ENCODE assay signal across 8 cellular contexts in the genomic region with DNA sequence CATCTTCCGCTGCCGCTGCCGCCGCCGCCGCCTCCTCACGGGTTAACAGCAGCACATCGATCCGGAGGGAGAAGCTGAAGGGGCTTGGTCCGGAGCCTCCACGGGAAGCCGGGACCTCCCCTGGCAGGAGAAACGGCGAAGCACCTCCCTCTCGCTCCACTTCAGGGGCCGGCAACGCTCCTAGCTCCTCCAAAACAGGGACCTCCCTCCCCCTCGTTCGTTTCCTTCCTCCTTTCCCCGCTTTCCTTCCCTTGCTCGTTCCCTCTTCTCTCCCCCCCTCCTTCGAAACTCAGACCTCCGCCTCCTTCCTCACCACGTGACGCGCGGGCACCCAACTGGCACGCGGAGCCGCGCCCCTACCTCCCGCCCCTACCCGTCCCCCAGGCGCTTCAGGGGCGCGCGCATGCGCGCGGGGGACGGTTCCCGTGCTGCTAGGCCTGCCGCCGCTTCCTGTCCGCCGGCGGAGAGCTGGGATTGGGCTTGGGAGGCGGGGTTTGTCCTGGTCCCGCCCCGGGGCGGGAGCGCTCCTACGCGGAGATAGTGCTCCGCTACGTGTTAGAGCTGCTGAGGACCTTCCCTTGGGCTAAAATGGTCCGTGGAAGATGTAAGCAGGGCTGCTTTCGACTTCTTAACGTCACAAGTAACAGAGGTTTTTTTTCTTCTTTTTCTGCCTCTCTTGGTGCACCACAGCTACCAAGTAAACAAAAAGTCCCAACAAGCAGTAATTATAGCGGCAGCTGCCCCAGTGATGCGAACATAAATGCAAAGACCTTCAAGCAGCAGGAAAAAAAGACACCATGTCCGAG. TPM values are rescaled to one million over a fixed set of nuclear protein-coding genes. Genes with fewer than 3 reads are reported as not detected.
A peak's percentile ranks its signal among the peaks of the same experiment; 100 is the strongest.
DNase-seq lines count a peak whose midpoint lies in the region; ATAC-seq and TF ChIP-seq lines count a peak whose summit lies in the region.

A gene with protein sequence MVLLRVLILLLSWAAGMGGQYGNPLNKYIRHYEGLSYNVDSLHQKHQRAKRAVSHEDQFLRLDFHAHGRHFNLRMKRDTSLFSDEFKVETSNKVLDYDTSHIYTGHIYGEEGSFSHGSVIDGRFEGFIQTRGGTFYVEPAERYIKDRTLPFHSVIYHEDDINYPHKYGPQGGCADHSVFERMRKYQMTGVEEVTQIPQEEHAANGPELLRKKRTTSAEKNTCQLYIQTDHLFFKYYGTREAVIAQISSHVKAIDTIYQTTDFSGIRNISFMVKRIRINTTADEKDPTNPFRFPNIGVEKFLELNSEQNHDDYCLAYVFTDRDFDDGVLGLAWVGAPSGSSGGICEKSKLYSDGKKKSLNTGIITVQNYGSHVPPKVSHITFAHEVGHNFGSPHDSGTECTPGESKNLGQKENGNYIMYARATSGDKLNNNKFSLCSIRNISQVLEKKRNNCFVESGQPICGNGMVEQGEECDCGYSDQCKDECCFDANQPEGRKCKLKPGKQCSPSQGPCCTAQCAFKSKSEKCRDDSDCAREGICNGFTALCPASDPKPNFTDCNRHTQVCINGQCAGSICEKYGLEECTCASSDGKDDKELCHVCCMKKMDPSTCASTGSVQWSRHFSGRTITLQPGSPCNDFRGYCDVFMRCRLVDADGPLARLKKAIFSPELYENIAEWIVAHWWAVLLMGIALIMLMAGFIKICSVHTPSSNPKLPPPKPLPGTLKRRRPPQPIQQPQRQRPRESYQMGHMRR (minus strand): TSS at position 176 of the 806 bp plus-strand sequence. CDS start 173 bp downstream, at position 3.

- H3K27ac ChIP-seq in cardiac muscle cell (peak within 1 kb of the TSS; percentile 99), trophoblast cell (ENCODE audit: low read depth, low read length) (peak within 1 kb of the TSS; percentile 90), transverse colon (peak within 1 kb of the TSS; percentile 97 to 99 (median 99))

- H3K36me3 ChIP-seq in cardiac muscle cell, result no peaks in the 10 kb centered on the region
- H3K36me3 ChIP-seq in trophoblast cell (ENCODE audit: control insufficient read depth in 1 of 2, insufficient read depth in 2 of 2, low read length in 2 of 2), result no peaks in the 10 kb centered on the region
- H3K36me3 ChIP-seq in transverse colon, result no peaks in the 10 kb centered on the region

- intact Hi-C loops in transverse colon (cut with DNase I; ENCODE audit: low total_unique reads), result no loop called here

- peak within 1 kb of the TSS; percentile 86 for H3K4me2 ChIP-seq in trophoblast cell (ENCODE audit: low read length)

- H3K4me3 Mint-ChIP-seq in activated naive CD8-positive, alpha-beta T cell treated with anti-CD3 and anti-CD28 coated beads, Interleukin-2, amount 50 U/mL, for 24 hours, result peak within 1 kb of the TSS; percentile 95

- H2BK120ac ChIP-seq in trophoblast cell (ENCODE audit: insufficient read depth, low read length, poor library complexity), result peak within 1 kb of the TSS; percentile 79

- H4K12ac ChIP-seq in trophoblast cell (ENCODE audit: low read depth, low read length), result peak within 1 kb of the TSS; percentile 79

- peak within 1 kb of the TSS; percentile 27 for H2AK5ac ChIP-seq in trophoblast cell (ENCODE audit: low read length)

- TF ChIP-seq EP300 in transverse colon (IDR thresholded peaks at IDR 0.05; ENCODE audit: low read depth), result no peak

- no peaks in the 10 kb centered on the region for H3K27me3 ChIP-seq in cardiac muscle cell
- no peaks in the 10 kb centered on the region for H3K27me3 ChIP-seq in trophoblast cell (ENCODE audit: insufficient read depth, low read length)
- no peaks in the 10 kb centered on the region for H3K27me3 ChIP-seq in transverse colon

- peak within 1 kb of the TSS; percentile 65 for H3K4me3 ChIP-seq in GM12864 (ENCODE audit: low read depth, low read length)
- H3K4me3 ChIP-seq in cardiac muscle cell, result peak within 1 kb of the TSS; percentile 99
- peak within 1 kb of the TSS; percentile 97 for H3K4me3 ChIP-seq in trophoblast cell (ENCODE audit: low read depth, low read length)
- peak within 1 kb of the TSS; percentile 85 to 99 (median 95) for H3K4me3 ChIP-seq in transverse colon

- TF ChIP-seq CTCF in GM12864 (IDR thresholded peaks at IDR 0.05; ENCODE audit: low read depth, low read length, missing control alignments), result no peak
- TF ChIP-seq CTCF in cardiac muscle cell (IDR thresholded peaks at IDR 0.05; ENCODE audit: low read depth, low read length), result no peak
- TF ChIP-seq CTCF in transverse colon (IDR thresholded peaks at IDR 0.05), result no peak

- H3K4me1 ChIP-seq in cardiac muscle cell (ENCODE audit: low read depth) (peaks cover 21% of the 10 kb centered on the region), trophoblast cell (ENCODE audit: control insufficient read depth in 1 of 2, insufficient read depth in 2 of 2, low read length in 2 of 2) (peaks cover 0 to 1% of the 10 kb centered on the region in 2 experiments), transverse colon (peaks cover 17 to 37% (median 26%) of the 10 kb centered on the region in 4 donors)

- H3K4me1 Mint-ChIP-seq in activated naive CD8-positive, alpha-beta T cell treated with anti-CD3 and anti-CD28 coated beads, Interleukin-2, amount 50 U/mL, for 24 hours, result peaks cover 32% of the 10 kb centered on the region

- peaks cover 7% of the 10 kb centered on the region for H3K36me3 Mint-ChIP-seq in activated naive CD8-positive, alpha-beta T cell treated with anti-CD3 and anti-CD28 coated beads, Interleukin-2, amount 50 U/mL, for 24 hours (ENCODE audit: low read depth)

- H2BK5ac ChIP-seq in trophoblast cell (ENCODE audit: low read depth, low read length, poor library complexity), result peak within 1 kb of the TSS; percentile 84

- peak within 1 kb of the TSS; percentile 89 for H4K91ac ChIP-seq in trophoblast cell (ENCODE audit: low read depth, low read length)

- in situ Hi-C loops in transverse colon (cut with MboI; ENCODE audit: low pct_ligation_motif_present in 1 of 4, low pct_unique_long_range_greater_than_20kb in 1 of 4, low sequenced_read_pairs in 3 of 4), result loop anchor here in 3 of 4 donors (10.0 to 25.0 kb wide), 3 partner anchors 485 to 512 kb away; no protein-coding TSS in a partner anchor

- peak within 1 kb of the TSS; percentile 89 for H3K27ac Mint-ChIP-seq in activated naive CD8-positive, alpha-beta T cell treated with anti-CD3 and anti-CD28 coated beads, Interleukin-2, amount 50 U/mL, for 24 hours

- WGBS in trophoblast cell (ENCODE audit: extremely low coverage, insufficient coverage, insufficient read length), result no CpG with 5 or more reads among the region's 62 CpGs
- WGBS in transverse colon (ENCODE audit: low coverage in 1 of 2), 2 donors, result 0% methylated on average over 5 to 56 of the region's 62 CpGs

- peak within 1 kb of the TSS; percentile 75 for H3K4ac ChIP-seq in trophoblast cell (ENCODE audit: low read depth, low read length)

- H3K9me3 Mint-ChIP-seq in activated naive CD8-positive, alpha-beta T cell treated with anti-CD3 and anti-CD28 coated beads, Interleukin-2, amount 50 U/mL, for 24 hours, result no peaks in the 10 kb centered on the region

- ATAC-seq in HG02759 (IDR thresholded peaks at IDR 0.05; ENCODE audit: unreplicated experiment), result peak; percentile 90
- ATAC-seq in activated naive CD8-positive, alpha-beta T cell treated with anti-CD3 and anti-CD28 coated beads, Interleukin-2, amount 50 U/mL, for 24 hours, result peak; percentile 93

- peak within 1 kb of the TSS; percentile 95 for H3K18ac ChIP-seq in trophoblast cell (ENCODE audit: low read length)

- peak within 1 kb of the TSS; percentile 52 for H2BK12ac ChIP-seq in trophoblast cell (ENCODE audit: low read length)

- H4K8ac ChIP-seq in trophoblast cell (ENCODE audit: low read depth, low read length), result peak within 1 kb of the TSS; percentile 52

- no peaks in the 10 kb centered on the region for H3K27me3 Mint-ChIP-seq in activated naive CD8-positive, alpha-beta T cell treated with anti-CD3 and anti-CD28 coated beads, Interleukin-2, amount 50 U/mL, for 24 hours

- DNase-seq in GM12864 (ENCODE audit: low read depth) (peak; percentile 88), NCI-H1417 treated with DMSO at 0.1 percent for 48 hours (lab: John Stamatoyannopoulos, UW) (peak; percentile 97), SW480 (ENCODE audit: low spot score) (peak; percentile 94), cardiac muscle cell (ENCODE audit: low read depth in 1 of 2, low spot score in 1 of 2) (peak; percentile 100), trophoblast cell (peak; percentile 100), transverse colon (peak; percentile 99)
- DNase-seq in activated naive CD8-positive, alpha-beta T cell treated with anti-CD3 and anti-CD28 coated beads, Interleukin-2, amount 50 U/mL, for 24 hours, result peak; percentile 99

- H2AFZ ChIP-seq in trophoblast cell (ENCODE audit: insufficient read depth, low read length, poor library complexity), result peak within 1 kb of the TSS; percentile 72

- peak within 1 kb of the TSS; percentile 95 for H3K9ac ChIP-seq in trophoblast cell (ENCODE audit: low read length)

- peaks cover 17% of the 10 kb centered on the region for H3K79me2 ChIP-seq in trophoblast cell (ENCODE audit: control insufficient read depth, insufficient read depth, low read length, poor library complexity)

- TF ChIP-seq POLR2A in transverse colon (IDR thresholded peaks at IDR 0.05), result peak; percentile 93

- H3K9me3 ChIP-seq in cardiac muscle cell (ENCODE audit: low read depth), result no peaks in the 10 kb centered on the region
- no peaks in the 10 kb centered on the region for H3K9me3 ChIP-seq in trophoblast cell (ENCODE audit: insufficient read depth, low read depth, low read length)
- no peaks in the 10 kb centered on the region for H3K9me3 ChIP-seq in transverse colon

- H3K79me1 ChIP-seq in trophoblast cell (ENCODE audit: low read length), result peaks cover 10% of the 10 kb centered on the region

- H3K14ac ChIP-seq in trophoblast cell (ENCODE audit: low read length), result peak within 1 kb of the TSS; percentile 97

- H3K23ac ChIP-seq in trophoblast cell (ENCODE audit: low read length), result no peak within 1 kb of the TSS

RNA-seq across cellular contexts. Expression of the gene that starts here (rescaled TPM):
- 129 and 163 TPM in 2 replicates for total RNA-seq in cardiac muscle cell
- polyA plus RNA-seq in cardiac muscle cell, result 110 and 141 TPM in 2 replicates
- polyA plus RNA-seq in trophoblast cell (2013), result 165 and 167 TPM in 2 replicates
- total RNA-seq in transverse colon, result 100 to 1,000 TPM in 1 of 4 donors, 10 to 100 TPM in 3; 45.3 to 941 (median 69.1) TPM

Comparison
In these comparisons a context has a peak if more than half of its experiments do, and no peak if none do; other contexts are left out.
1. Peak in every context shown above with its lines: DNase-seq, ATAC-seq, H3K4me3 ChIP-seq and H3K27ac ChIP-seq.